ENCODE assay signal across 8 cellular contexts in genomic region chrX:3811331-3812311, GRCh38.
DNase-seq lines count a peak whose midpoint lies in the region; ATAC-seq, FAIRE-seq and TF ChIP-seq lines count a peak whose summit lies in the region.

No MANE protein-coding gene starts in this region.

- no peaks in the 10 kb centered on the region for H3K4me1 ChIP-seq in MM.1S (ENCODE audit: low read length)

- H3K79me2 ChIP-seq in MM.1S (ENCODE audit: low read length): no peaks in the 10 kb centered on the region
- H3K79me2 ChIP-seq in neural cell (replicated peaks; ENCODE audit: insufficient read depth, low read length): no peaks in the 10 kb centered on the region

- ATAC-seq in GM21390 (IDR thresholded peaks at IDR 0.05; ENCODE audit: unreplicated experiment): peak; percentile 25

- TF ChIP-seq CTCF in D721Med (IDR thresholded peaks at IDR 0.05; ENCODE audit: insufficient read depth, missing control alignments) (peak; percentile 58), MM.1S (IDR thresholded peaks at IDR 0.05; ENCODE audit: low read length) (peak; percentile 54), VCaP (conservative IDR thresholded peaks at IDR 0.05) (peak; percentile 72), neural cell (IDR thresholded peaks at IDR 0.05; ENCODE audit: poor library complexity, severe bottlenecking) (peak; percentile 69)

- peak; percentile 71 for TF ChIP-seq RAD21 in neural cell (conservative IDR thresholded peaks at IDR 0.05)

- TF ChIP-seq EP300 in neural cell (conservative IDR thresholded peaks at IDR 0.05; ENCODE audit: poor library complexity, severe bottlenecking): no peak

- H4K20me1 ChIP-seq in MM.1S (ENCODE audit: insufficient read depth, low read length) (no peaks in the 10 kb centered on the region), neural cell (ENCODE audit: insufficient read depth) (no peaks in the 10 kb centered on the region)

- H3F3A ChIP-seq in MM.1S (ENCODE audit: insufficient read depth, low read length) (peaks cover 15% of the 10 kb centered on the region), neural cell (ENCODE audit: insufficient read depth, low read length, poor library complexity, severe bottlenecking) (no peaks in the 10 kb centered on the region)

- H3K4me2 ChIP-seq in MM.1S (ENCODE audit: low read depth, low read length) (peak overlapping the region; percentile 41; the same call in 1 of the 2 replicates), neural cell (ENCODE audit: low read length) (no peak overlapping the region)

- H3K9me2 ChIP-seq in MM.1S (replicated peaks; ENCODE audit: insufficient read depth, low read length): no peaks in the 10 kb centered on the region
- H3K9me2 ChIP-seq in neural cell (ENCODE audit: insufficient read depth, low read length): no peaks in the 10 kb centered on the region

- no peak for DNase-seq in D721Med (ENCODE audit: insufficient read length, low spot score)
- DNase-seq in MM.1S: peak; percentile 62
- DNase-seq in dermis blood vessel endothelial cell: peak; percentile 61
- no peak for DNase-seq in T1000 (lab: John Stamatoyannopoulos, UW)
- DNase-seq in islet precursor cell: no peak

- H3K27me3 ChIP-seq in MM.1S (replicated peaks; ENCODE audit: insufficient read depth, low read length): no peaks in the 10 kb centered on the region
- H3K27me3 ChIP-seq in neural cell (ENCODE audit: insufficient read depth, low read depth, low read length): no peaks in the 10 kb centered on the region

- H3K27ac ChIP-seq in MM.1S (ENCODE audit: low read length): peak overlapping the region; percentile 51; the same call in 1 of the 2 replicates
- H3K27ac ChIP-seq in VCaP: no peak overlapping the region
- H3K27ac ChIP-seq in neural cell (ENCODE audit: low read length): no peak overlapping the region

- FAIRE-seq in D721Med (lab: Jason Lieb, UNC): peak; percentile 6

- H3K36me3 ChIP-seq in MM.1S (replicated peaks; ENCODE audit: insufficient read depth, low read length) (no peaks in the 10 kb centered on the region), neural cell (ENCODE audit: insufficient read depth, low read length) (no peaks in the 10 kb centered on the region)

- no peak overlapping the region for H3K9ac ChIP-seq in MM.1S (ENCODE audit: low read length)
- H3K9ac ChIP-seq in neural cell (ENCODE audit: low read length): no peak overlapping the region

- H3K4me3 ChIP-seq in MM.1S (ENCODE audit: low read length) (no peak overlapping the region; the same call in 1 of the 2 replicates), neural cell (ENCODE audit: low read length) (no peak overlapping the region)

- H2AFZ ChIP-seq in MM.1S (ENCODE audit: low read length) (no peak overlapping the region), neural cell (ENCODE audit: low read depth, low read length) (no peak overlapping the region)

- H3K9me3 ChIP-seq in MM.1S (replicated peaks; ENCODE audit: insufficient read depth, low read length): no peaks in the 10 kb centered on the region
- no peaks in the 10 kb centered on the region for H3K9me3 ChIP-seq in neural cell (ENCODE audit: low read length)

TF ChIP-seq in neural cell, 6 proteins besides CTCF, POLR2A, EP300 and RAD21:
- TF ChIP-seq SMC3 (conservative IDR thresholded peaks at IDR 0.05; ENCODE audit: poor library complexity) (peak; percentile 77), MXI1 (conservative IDR thresholded peaks at IDR 0.05; ENCODE audit: poor library complexity, severe bottlenecking) (no peak), TAF1 (IDR thresholded peaks at IDR 0.05; ENCODE audit: low read depth) (no peak)
- TF ChIP-seq, protein P1, sequence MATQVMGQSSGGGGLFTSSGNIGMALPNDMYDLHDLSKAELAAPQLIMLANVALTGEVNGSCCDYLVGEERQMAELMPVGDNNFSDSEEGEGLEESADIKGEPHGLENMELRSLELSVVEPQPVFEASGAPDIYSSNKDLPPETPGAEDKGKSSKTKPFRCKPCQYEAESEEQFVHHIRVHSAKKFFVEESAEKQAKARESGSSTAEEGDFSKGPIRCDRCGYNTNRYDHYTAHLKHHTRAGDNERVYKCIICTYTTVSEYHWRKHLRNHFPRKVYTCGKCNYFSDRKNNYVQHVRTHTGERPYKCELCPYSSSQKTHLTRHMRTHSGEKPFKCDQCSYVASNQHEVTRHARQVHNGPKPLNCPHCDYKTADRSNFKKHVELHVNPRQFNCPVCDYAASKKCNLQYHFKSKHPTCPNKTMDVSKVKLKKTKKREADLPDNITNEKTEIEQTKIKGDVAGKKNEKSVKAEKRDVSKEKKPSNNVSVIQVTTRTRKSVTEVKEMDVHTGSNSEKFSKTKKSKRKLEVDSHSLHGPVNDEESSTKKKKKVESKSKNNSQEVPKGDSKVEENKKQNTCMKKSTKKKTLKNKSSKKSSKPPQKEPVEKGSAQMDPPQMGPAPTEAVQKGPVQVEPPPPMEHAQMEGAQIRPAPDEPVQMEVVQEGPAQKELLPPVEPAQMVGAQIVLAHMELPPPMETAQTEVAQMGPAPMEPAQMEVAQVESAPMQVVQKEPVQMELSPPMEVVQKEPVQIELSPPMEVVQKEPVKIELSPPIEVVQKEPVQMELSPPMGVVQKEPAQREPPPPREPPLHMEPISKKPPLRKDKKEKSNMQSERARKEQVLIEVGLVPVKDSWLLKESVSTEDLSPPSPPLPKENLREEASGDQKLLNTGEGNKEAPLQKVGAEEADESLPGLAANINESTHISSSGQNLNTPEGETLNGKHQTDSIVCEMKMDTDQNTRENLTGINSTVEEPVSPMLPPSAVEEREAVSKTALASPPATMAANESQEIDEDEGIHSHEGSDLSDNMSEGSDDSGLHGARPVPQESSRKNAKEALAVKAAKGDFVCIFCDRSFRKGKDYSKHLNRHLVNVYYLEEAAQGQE (IDR thresholded peaks at IDR 0.05; ENCODE audit: borderline replicate concordance): no peak

Comparison
In these comparisons a context has a peak if more than half of its experiments do, and no peak if none do; other contexts are left out.
1. DNase-seq: peak in MM.1S (single experiment) and dermis blood vessel endothelial cell (single experiment); none in D721Med (single experiment), T1000 (single experiment) and islet precursor cell (single experiment).
2. Peak in every context shown above with its lines, with median percentiles within 50 percentile points of each other: CTCF ChIP-seq.